Comparison of ENCODE assay signal across 18 cellular contexts in genomic region chr2:65671670-65672069, GRCh38.
"Had no signal": no experiment of that assay in that cellular context is flagged by ENCODE, and none has a peak within 500 bp of the region (broad histone marks: within the 10 kb centered on the region; RNA-seq: fewer than 3 reads in every experiment).

No MANE protein-coding gene starts in this region.

- H3K27ac ChIP-seq: esophagus muscularis mucosa, gastrocnemius medialis, pancreas, suprapubic skin, tibial nerve had no signal

- H3K9me3 ChIP-seq: pancreas had no signal

- H3K36me3 ChIP-seq: esophagus muscularis mucosa, gastrocnemius medialis, pancreas, suprapubic skin, tibial nerve had no signal

- DNase-seq: activated CD4-positive, alpha-beta T cell treated with anti-CD3 and anti-CD28 coated beads for 4 hours; activated CD4-positive, alpha-beta T cell treated with anti-CD3 and anti-CD28 coated beads, Interleukin-2, amount 50 U/mL, for 48 hours; activated CD4-positive, CD25-positive, alpha-beta regulatory T cell; activated CD8-positive, alpha-beta memory T cell treated with anti-CD3 and anti-CD28 coated beads, Interleukin-2, amount 50 U/mL, for 48 hours; activated naive CD4-positive, alpha-beta T cell; activated naive CD8-positive, alpha-beta T cell treated with anti-CD3 and anti-CD28 coated beads for 36 hours; activated T-cell treated with anti-CD3 and anti-CD28 coated beads, Interleukin-2, amount 50 U/mL, for 4 hours; effector memory CD4-positive, alpha-beta T cell; gastrocnemius medialis; hippocampal formation; pancreas; right cardiac atrium; stimulated activated CD4-positive, alpha-beta T cell treated with anti-CD3 and anti-CD28 coated beads, Interleukin-1b, Interleukin-23, amount 100 ng/mL, for 48 hours; stimulated activated naive CD8-positive, alpha-beta T cell treated with anti-CD3 and anti-CD28 coated beads, Interleukin-15, amount 100 ng/mL, for 72 hours; T1000 had no signal

- H3K4me1 ChIP-seq: esophagus muscularis mucosa, gastrocnemius medialis, pancreas, suprapubic skin, tibial nerve had no signal

- H3K4me3 ChIP-seq: esophagus muscularis mucosa, gastrocnemius medialis, pancreas, suprapubic skin, tibial nerve had no signal

- H3K27me3 ChIP-seq: esophagus muscularis mucosa, gastrocnemius medialis, pancreas, suprapubic skin, tibial nerve had no signal

- ATAC-seq: activated T-cell treated with anti-CD3 and anti-CD28 coated beads, Interleukin-2, amount 50 U/mL, for 4 hours; gastrocnemius medialis; pancreas; right cardiac atrium; stimulated activated naive CD8-positive, alpha-beta T cell treated with anti-CD3 and anti-CD28 coated beads, Interleukin-15, amount 100 ng/mL, for 72 hours had no signal
